In genomic region chr2:18413794-18414396, GRCh38 we compare ENCODE assay signal across 11 cellular contexts.
DNase-seq lines count a peak whose midpoint lies in the region; ATAC-seq and TF ChIP-seq lines count a peak whose summit lies in the region.
"Had no signal": no experiment of that assay in that cellular context is flagged by ENCODE, and none has a peak within 500 bp of the region (broad histone marks: within the 10 kb centered on the region; RNA-seq: fewer than 3 reads in every experiment).

No MANE protein-coding gene starts in this region.

- WGBS in IMR-90 (ENCODE audit: extremely low coverage in 2 of 2, insufficient read length in 1 of 2), 2 experiments = no CpG with 5 or more reads among the region's 1 CpG

- peaks cover 17% of the 10 kb centered on the region for H3K4me1 Mint-ChIP-seq in chondrocyte (ENCODE audit: low read depth)

- ATAC-seq in IMR-90 (ENCODE audit: low read depth) = peak; percentile 78
- ATAC-seq in HG03432 (IDR thresholded peaks at IDR 0.05; ENCODE audit: unreplicated experiment) = no peak
- no peak for ATAC-seq in GM21360 (IDR thresholded peaks at IDR 0.05; ENCODE audit: unreplicated experiment)
- ATAC-seq: CD8-positive, alpha-beta T cell had no signal

- H3K9ac ChIP-seq in IMR-90 (ENCODE audit: low read depth, low read length) = no peak overlapping the region

- DNase-seq in A172 (ENCODE audit: low spot score) (peak; percentile 83), IMR-90 (peak; percentile 89), chondrocyte (ENCODE audit: low spot score) (no peak), kidney glomerular epithelial cell (lab: John Stamatoyannopoulos, UW) (peak; percentile 58), NCI-H748 (lab: John Stamatoyannopoulos, UW; ENCODE audit: unreplicated experiment) (no peak), SHP77 (lab: John Stamatoyannopoulos, UW) (no peak)
- DNase-seq: CD8-positive, alpha-beta T cell; NCI-H526 treated with DMSO at 0.1 percent for 48 hours; posterior cingulate gyrus had no signal

- no peak overlapping the region for H2AK5ac ChIP-seq in IMR-90 (ENCODE audit: low read depth, low read length)

- TF ChIP-seq POLR2A in IMR-90 (IDR thresholded peaks at IDR 0.05; ENCODE audit: low read depth, low read length) = no peak

- 0 out of 2 replicates have a peak overlapping the region, but pooled peaks have one; percentile 37 for H3K14ac ChIP-seq in IMR-90 (replicated peaks; ENCODE audit: low read depth, low read length)

- dilution Hi-C loops in IMR-90 (cut with HindIII; ENCODE audit: low sequenced_read_pairs, unreplicated experiment) = no loop called here

- peak overlapping the region; percentile 39 for H3K23ac ChIP-seq in IMR-90 (ENCODE audit: low read depth, low read length)

- no peaks in the 10 kb centered on the region for H3K9me3 Mint-ChIP-seq in chondrocyte (ENCODE audit: low read depth)
- H3K9me3 Mint-ChIP-seq: CD8-positive, alpha-beta T cell had no signal

- H4K91ac ChIP-seq in IMR-90 (ENCODE audit: insufficient read depth, low read depth, low read length) = peak overlapping the region; percentile 19; the same call in 1 of the 2 replicates

- H2BK5ac ChIP-seq in IMR-90 (ENCODE audit: low read depth, low read length, poor library complexity, severe bottlenecking) = peak overlapping the region; percentile 90

- CTCF ChIA-PET in IMR-90 (lab: Yijun Ruan, JAX) = interaction anchor here (1.4 kb wide), 1 partner anchor 10 kb away, joined by 4 read pairs; no protein-coding TSS in a partner anchor

- peak overlapping the region; percentile 66; the same call in 1 of the 2 replicates for H3K27ac ChIP-seq in IMR-90 (ENCODE audit: insufficient read depth, low read length)

- no peak overlapping the region for H3K4me3 Mint-ChIP-seq in chondrocyte (ENCODE audit: unreplicated experiment)
- H3K4me3 Mint-ChIP-seq: CD8-positive, alpha-beta T cell had no signal

- no peak overlapping the region for H4K5ac ChIP-seq in IMR-90 (ENCODE audit: low read depth, low read length)

- H3K4me2 ChIP-seq in IMR-90 (ENCODE audit: low read depth, low read length) = peak overlapping the region; percentile 60

- no peaks in the 10 kb centered on the region for H3K9me1 ChIP-seq in IMR-90 (ENCODE audit: insufficient read depth, low read length)

- no peaks in the 10 kb centered on the region for H3K27me3 ChIP-seq in IMR-90 (ENCODE audit: control insufficient read depth, insufficient read depth, low read length)

- BruUV-seq in IMR-90 (replicated peaks; lab: Mats Ljungman, UMichigan) = no TSS peak

- H2BK120ac ChIP-seq in IMR-90 (ENCODE audit: low read depth, low read length) = peak overlapping the region; percentile 82

- no peaks in the 10 kb centered on the region for H3K79me1 ChIP-seq in IMR-90 (ENCODE audit: low read depth in 1 of 2, low read length in 2 of 2)

- no peaks in the 10 kb centered on the region for H3K36me3 ChIP-seq in IMR-90 (ENCODE audit: control insufficient read depth, insufficient read depth, low read length)

- H2BK20ac ChIP-seq in IMR-90 (ENCODE audit: low read depth, low read length) = peak overlapping the region; percentile 57

- no peaks in the 10 kb centered on the region for H3K27me3 Mint-ChIP-seq in chondrocyte (ENCODE audit: low read depth)

- peak overlapping the region; percentile 79 for H3K27ac Mint-ChIP-seq in chondrocyte (ENCODE audit: unreplicated experiment)
- H3K27ac Mint-ChIP-seq: CD8-positive, alpha-beta T cell had no signal

- POLR2A ChIA-PET in IMR-90 (lab: Charles Lee; ENCODE audit: unreplicated experiment) = no interaction called here

- peak overlapping the region; percentile 25; the same call in 1 of the 2 replicates for H3K56ac ChIP-seq in IMR-90 (ENCODE audit: extremely low read depth, insufficient read depth, low read length)

- peak overlapping the region; percentile 3; the same call in 1 of the 2 replicates for H3K18ac ChIP-seq in IMR-90 (ENCODE audit: low read depth, low read length)

- peak overlapping the region; percentile 62 for H3K4ac ChIP-seq in IMR-90 (ENCODE audit: low read depth, low read length)

- no peaks in the 10 kb centered on the region for H3K9me3 ChIP-seq in IMR-90 (ENCODE audit: control insufficient read depth, insufficient read depth, low read length)

- no peak overlapping the region for H2AK9ac ChIP-seq in IMR-90 (replicated peaks; ENCODE audit: low read depth, low read length, poor library complexity)

- no peak for TF ChIP-seq CTCF in IMR-90 (conservative IDR thresholded peaks at IDR 0.05; ENCODE audit: low read depth, low read length)
- TF ChIP-seq CTCF in chondrocyte (IDR thresholded peaks at IDR 0.05) = no peak

- peak overlapping the region in 1 of 2 experiments; percentile 11; a peak in 1 of 4 replicates for H4K8ac ChIP-seq in IMR-90 (ENCODE audit: low read depth in 2 of 2, low read length in 2 of 2)

- no peaks in the 10 kb centered on the region for H3K36me3 Mint-ChIP-seq in chondrocyte (ENCODE audit: low read depth)
- H3K36me3 Mint-ChIP-seq: CD8-positive, alpha-beta T cell had no signal

- TF ChIP-seq RAD21 in IMR-90 (IDR thresholded peaks at IDR 0.05; ENCODE audit: low read length) = no peak

- intact Hi-C loops in IMR-90 (cut with micrococcal nuclease) = no loop called here

- in situ Hi-C loops in IMR-90 (cut with MboI; ENCODE audit: low sequenced_read_pairs) = no loop called here

- peak overlapping the region; percentile 9; the same call in 1 of the 3 replicates for H2BK15ac ChIP-seq in IMR-90 (ENCODE audit: low read depth, low read length)

- H4K20me1 ChIP-seq in IMR-90 (ENCODE audit: insufficient read depth, low read length) = no peaks in the 10 kb centered on the region

- no peak overlapping the region for H3K4me3 ChIP-seq in IMR-90 (ENCODE audit: insufficient read depth, low read depth, low read length)

- H3K4me1 ChIP-seq in IMR-90 (ENCODE audit: control insufficient read depth, insufficient read depth, low read length) = peaks cover 6% of the 10 kb centered on the region

- H2AFZ ChIP-seq in IMR-90 (replicated peaks; ENCODE audit: low read length, poor library complexity) = no peak overlapping the region

TF ChIP-seq in IMR-90, 13 proteins besides CTCF, POLR2A, EP300 and RAD21:
- TF ChIP-seq RCOR1 (IDR thresholded peaks at IDR 0.05; ENCODE audit: insufficient replicate concordance, low read length) (no peak), FOS (IDR thresholded peaks at IDR 0.05; ENCODE audit: low read depth, low read length) (peak; percentile 36; the same call in 1 of the 2 replicates), USF2 (IDR thresholded peaks at IDR 0.05; ENCODE audit: low read depth, low read length) (no peak), NFE2L2 (IDR thresholded peaks at IDR 0.05; ENCODE audit: low read depth, low read length) (no peak)
TF ChIP-seq in IMR-90: peak in this region for 1.

Comparison
In these comparisons a context has a peak if more than half of its experiments do, and no peak if none do; other contexts are left out.
1. DNase-seq: peak in A172 (single experiment), IMR-90 (single experiment) and kidney glomerular epithelial cell (single experiment); none in chondrocyte (single experiment), NCI-H748 (single experiment) and SHP77 (0 of 2).